Comparison of ENCODE assay signal across 18 cellular contexts in the genomic region with DNA sequence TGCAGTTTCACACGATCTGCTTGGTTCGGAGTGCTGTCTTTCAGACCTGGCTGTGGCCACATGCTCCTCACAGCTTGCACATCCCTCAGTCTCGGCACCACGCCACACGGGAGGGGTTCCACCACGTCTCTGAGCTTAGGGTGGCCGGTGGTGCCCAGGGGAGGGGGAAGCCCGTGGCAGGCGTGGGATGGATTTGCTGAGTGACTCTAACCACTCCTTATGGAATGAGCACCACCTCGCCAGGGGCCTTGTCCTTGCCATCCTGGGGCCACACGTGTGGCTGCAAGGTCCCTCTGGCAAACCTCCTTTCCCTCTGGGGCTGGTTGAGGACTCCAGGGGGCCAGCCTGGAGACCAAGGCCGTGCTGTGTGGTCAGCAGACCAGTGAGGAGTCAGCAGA. TPM values are rescaled to one million over a fixed set of nuclear protein-coding genes. Genes with fewer than 3 reads are reported as not detected.
A peak's percentile ranks its signal among the peaks of the same experiment; 100 is the strongest.
DNase-seq lines count a peak whose midpoint lies in the region; ATAC-seq and TF ChIP-seq lines count a peak whose summit lies in the region.
"Had no signal": no experiment of that assay in that cellular context is flagged by ENCODE, and none has a peak within 500 bp of the region (broad histone marks: within the 10 kb centered on the region; RNA-seq: fewer than 3 reads in every experiment).

No MANE protein-coding gene starts in this region.

- intact Hi-C loops in Right ventricle myocardium superior (cut with DNase I) (no loop called here), heart right ventricle (cut with DNase I) (no loop called here), colonic mucosa (cut with DNase I) (no loop called here), upper lobe of right lung (cut with DNase I) (no loop called here)

- DNase-seq in Right ventricle myocardium superior (peak; percentile 40), heart right ventricle (no peak), colonic mucosa (peak; percentile 16), upper lobe of right lung (peak; percentile 55), HK-2 (ENCODE audit: unreplicated experiment) (no peak), inferior parietal cortex (ENCODE audit: extremely low spot score) (no peak)
- DNase-seq: 8988T; CD4-positive, CD25-positive, alpha-beta regulatory T cell; HCEC 1CT; IMR-90; NCI-H187; NCI-H510A treated with DMSO at 0.1 percent for 48 hours had no signal

- peaks cover 24% of the 10 kb centered on the region for H3K27me3 Mint-ChIP-seq in nephron (ENCODE audit: low read depth)

- H3K4me3 Mint-ChIP-seq in nephron, result no peak overlapping the region
- H3K4me3 Mint-ChIP-seq: CD4-positive, CD25-positive, alpha-beta regulatory T cell; GM23338 had no signal

- peak overlapping the region; percentile 33 to 74 (median 50) for H3K27ac Mint-ChIP-seq in nephron
- H3K27ac Mint-ChIP-seq: CD4-positive, CD25-positive, alpha-beta regulatory T cell; GM23338 had no signal

- H3K27ac ChIP-seq in heart right ventricle (no peak overlapping the region), colonic mucosa (no peak overlapping the region), upper lobe of right lung (no peak overlapping the region)
- H3K27ac ChIP-seq: RWPE1 had no signal

- no peaks in the 10 kb centered on the region for H3K9me3 ChIP-seq in heart right ventricle
- no peaks in the 10 kb centered on the region for H3K9me3 ChIP-seq in colonic mucosa
- H3K9me3 ChIP-seq in upper lobe of right lung, result no peaks in the 10 kb centered on the region
- H3K9me3 ChIP-seq: Caco-2 had no signal

- no peak overlapping the region for H3K9ac ChIP-seq in colonic mucosa (ENCODE audit: low read depth in 2 of 2, low read length in 2 of 2)

- ATAC-seq in Right ventricle myocardium superior (ENCODE audit: poor library complexity), result no peak
- no peak for ATAC-seq in heart right ventricle
- ATAC-seq in upper lobe of right lung, result no peak
- no peak for ATAC-seq in GM21529 (IDR thresholded peaks at IDR 0.05; ENCODE audit: unreplicated experiment)
- ATAC-seq: GM12878, GM23338 had no signal

- peaks cover 58% of the 10 kb centered on the region for H3K4me1 Mint-ChIP-seq in nephron
- H3K4me1 Mint-ChIP-seq: CD4-positive, CD25-positive, alpha-beta regulatory T cell had no signal

- H3K4me3 ChIP-seq in heart right ventricle (no peak overlapping the region), colonic mucosa (no peak overlapping the region), upper lobe of right lung (no peak overlapping the region)
- H3K4me3 ChIP-seq: GM12878, GM23338 had no signal

- peaks cover 0 to 8% (median 4%) of the 10 kb centered on the region in 7 donors for H3K27me3 ChIP-seq in heart right ventricle
- H3K27me3 ChIP-seq in colonic mucosa, result no peaks in the 10 kb centered on the region
- H3K27me3 ChIP-seq in upper lobe of right lung, result no peaks in the 10 kb centered on the region

- no peaks in the 10 kb centered on the region for H3K36me3 ChIP-seq in heart right ventricle
- no peaks in the 10 kb centered on the region for H3K36me3 ChIP-seq in colonic mucosa
- H3K36me3 ChIP-seq in upper lobe of right lung, result no peaks in the 10 kb centered on the region

- H3K4me1 ChIP-seq in heart right ventricle, result peaks cover 0 to 25% (median 8%) of the 10 kb centered on the region in 9 donors
- peaks cover 5% of the 10 kb centered on the region for H3K4me1 ChIP-seq in colonic mucosa
- peaks cover 14% of the 10 kb centered on the region for H3K4me1 ChIP-seq in upper lobe of right lung

- 83 to 84% methylated on average over 12 of the region's 12 CpGs for WGBS in heart right ventricle, 2 donors

- no peaks in the 10 kb centered on the region for H3K36me3 Mint-ChIP-seq in nephron (ENCODE audit: low read depth)
- H3K36me3 Mint-ChIP-seq: CD4-positive, CD25-positive, alpha-beta regulatory T cell had no signal

- TF ChIP-seq CTCF in heart right ventricle (IDR thresholded peaks at IDR 0.05) (no peak), colonic mucosa (IDR thresholded peaks at IDR 0.05) (no peak), nephron (IDR thresholded peaks at IDR 0.05; ENCODE audit: unreplicated experiment in 3 of 3) (no peak), upper lobe of right lung (IDR thresholded peaks at IDR 0.05) (no peak)

- no peaks in the 10 kb centered on the region for H3K9me3 Mint-ChIP-seq in nephron
- H3K9me3 Mint-ChIP-seq: CD4-positive, CD25-positive, alpha-beta regulatory T cell; GM23338 had no signal

RNA-seq across cellular contexts. Expression of a gene that starts 29.1 kb away (rescaled TPM):
- total RNA-seq in Right ventricle myocardium superior (23.4 TPM), heart right ventricle (10 to 100 TPM; 12.4 to 59.8 (median 19.2) TPM), colonic mucosa (10 to 100 TPM; 18.5 to 18.9 TPM), upper lobe of right lung (58.8 TPM)
- 10 to 100 TPM; 12.7 to 24.0 TPM for polyA plus RNA-seq in heart right ventricle
- total RNA-seq: CD4-positive, CD25-positive, alpha-beta regulatory T cell had no signal
- polyA plus RNA-seq: CD4-positive, CD25-positive, alpha-beta regulatory T cell; GM12878 had no signal

Comparison
In these comparisons a context has a peak if more than half of its experiments do, and no peak if none do; other contexts are left out.
1. DNase-seq: peak in Right ventricle myocardium superior (single experiment), colonic mucosa (single experiment) and upper lobe of right lung (single experiment); none in heart right ventricle (0 of 2), HK-2 (single experiment) and inferior parietal cortex (single experiment).